14 cellular contexts compared by ENCODE assay signal in genomic region chr18:79934311-79935097, GRCh38. TPM values are rescaled to one million over a fixed set of nuclear protein-coding genes. Genes with fewer than 3 reads are reported as not detected.
DNase-seq lines count a peak whose midpoint lies in the region; ATAC-seq and TF ChIP-seq lines count a peak whose summit lies in the region.
"Had no signal": no experiment of that assay in that cellular context is flagged by ENCODE, and none has a peak within 500 bp of the region (broad histone marks: within the 10 kb centered on the region; RNA-seq: fewer than 3 reads in every experiment).

No MANE protein-coding gene starts in this region.

- H3K36me3 ChIP-seq in WERI-Rb-1: peaks cover 50% of the 10 kb centered on the region
- peaks cover 2% of the 10 kb centered on the region for H3K36me3 ChIP-seq in hepatocyte (replicated peaks; ENCODE audit: insufficient read depth, low read depth)
- H3K36me3 ChIP-seq in suprapubic skin: peaks cover 63% of the 10 kb centered on the region

- 57% methylated on average over 8 of the region's 8 CpGs for WGBS in hepatocyte (ENCODE audit: low lambda C conversion rate, missing lambda C conversion rate)
- WGBS in suprapubic skin: 78% methylated on average over 8 of the region's 8 CpGs

- no peak overlapping the region for H3K27ac Mint-ChIP-seq in activated T-cell treated with anti-CD3 and anti-CD28 coated beads, Interleukin-2, amount 50 U/mL, for 72 hours
- H3K27ac Mint-ChIP-seq: activated T-cell treated with anti-CD3 and anti-CD28 coated beads, Interleukin-2, amount 50 U/mL, for 24 hours had no signal

- no peak for TF ChIP-seq EP300 in suprapubic skin (IDR thresholded peaks at IDR 0.05)

- TF ChIP-seq POLR2A in suprapubic skin (IDR thresholded peaks at IDR 0.05): no peak

- H3K9me3 Mint-ChIP-seq in activated T-cell treated with anti-CD3 and anti-CD28 coated beads, Interleukin-2, amount 50 U/mL, for 72 hours: peaks cover 21 to 29% of the 10 kb centered on the region in 2 donors

- peaks cover 73% of the 10 kb centered on the region for H3K79me2 ChIP-seq in hepatocyte

- no peaks in the 10 kb centered on the region for H3K9me2 ChIP-seq in hepatocyte (replicated peaks; ENCODE audit: insufficient read depth)

- H3K4me2 ChIP-seq in hepatocyte: peak overlapping the region; percentile 67

- peaks cover 15% of the 10 kb centered on the region for H3K9me3 ChIP-seq in WERI-Rb-1 (ENCODE audit: severe bottlenecking)
- H3K9me3 ChIP-seq in hepatocyte (ENCODE audit: low read depth): peaks cover 31% of the 10 kb centered on the region
- peaks cover 29% of the 10 kb centered on the region for H3K9me3 ChIP-seq in suprapubic skin

- H4K20me1 ChIP-seq in hepatocyte (ENCODE audit: insufficient read depth, poor library complexity, severe bottlenecking): no peaks in the 10 kb centered on the region

- peaks cover 14% of the 10 kb centered on the region for H3K4me1 ChIP-seq in hepatocyte (ENCODE audit: insufficient read depth)
- peaks cover 17% of the 10 kb centered on the region for H3K4me1 ChIP-seq in suprapubic skin
- H3K4me1 ChIP-seq: foreskin keratinocyte had no signal

- H3K4me3 Mint-ChIP-seq in activated T-cell treated with anti-CD3 and anti-CD28 coated beads, Interleukin-2, amount 50 U/mL, for 72 hours: no peak overlapping the region
- H3K4me3 Mint-ChIP-seq: activated T-cell treated with anti-CD3 and anti-CD28 coated beads, Interleukin-2, amount 50 U/mL, for 24 hours; central memory CD8-positive, alpha-beta T cell had no signal

- no peak for ATAC-seq in activated T-cell treated with anti-CD3 and anti-CD28 coated beads, Interleukin-2, amount 50 U/mL, for 72 hours (replicated peaks in 1 of 2)
- ATAC-seq in HG03039 (IDR thresholded peaks at IDR 0.05; ENCODE audit: unreplicated experiment): no peak
- ATAC-seq: foreskin keratinocyte had no signal

- no peak overlapping the region for H2AFZ ChIP-seq in hepatocyte

- H3K27me3 ChIP-seq in WERI-Rb-1 (ENCODE audit: insufficient read depth, low read depth, severe bottlenecking): no peaks in the 10 kb centered on the region
- no peaks in the 10 kb centered on the region for H3K27me3 ChIP-seq in hepatocyte
- no peaks in the 10 kb centered on the region for H3K27me3 ChIP-seq in suprapubic skin
- H3K27me3 ChIP-seq: foreskin keratinocyte had no signal

- H3K4me1 Mint-ChIP-seq in activated T-cell treated with anti-CD3 and anti-CD28 coated beads, Interleukin-2, amount 50 U/mL, for 72 hours (ENCODE audit: low read depth): no peaks in the 10 kb centered on the region

- DNase-seq in Kasumi-1 (lab: John Stamatoyannopoulos, UW) (peak; percentile 62 to 70), WERI-Rb-1 (peak; percentile 81), hepatocyte (ENCODE audit: low spot score) (peak; percentile 64), suprapubic skin (ENCODE audit: low spot score in 2 of 2) (peak; percentile 34 to 47), DMS79 treated with DMSO at 0.1 percent for 48 hours (lab: John Stamatoyannopoulos, UW) (no peak)
- DNase-seq in activated T-cell treated with anti-CD3 and anti-CD28 coated beads, Interleukin-2, amount 50 U/mL, for 72 hours: no peak
- DNase-seq: DMS153; foreskin keratinocyte; NK-92 treated with Interleukin-12 subunit alpha and Interleukin-12 subunit beta, amount 100 ng/mL, for 24 hours; stimulated activated CD8-positive, alpha-beta memory T cell treated with anti-CD3 and anti-CD28 coated beads, Interleukin-4, amount 100 ng/mL, for 48 hours had no signal

- H3K27ac ChIP-seq in WERI-Rb-1 (peak overlapping the region; percentile 12; the same call in 1 of the 2 replicates), hepatocyte (peak overlapping the region; percentile 47), suprapubic skin (no peak overlapping the region)
- H3K27ac ChIP-seq: foreskin keratinocyte had no signal

- H3K4me3 ChIP-seq in WERI-Rb-1 (ENCODE audit: low read depth, low read length): no peak overlapping the region
- no peak overlapping the region for H3K4me3 ChIP-seq in hepatocyte
- no peak overlapping the region for H3K4me3 ChIP-seq in suprapubic skin
- H3K4me3 ChIP-seq: skin epidermis had no signal

- peaks cover 49 to 78% of the 10 kb centered on the region in 2 donors for H3K36me3 Mint-ChIP-seq in activated T-cell treated with anti-CD3 and anti-CD28 coated beads, Interleukin-2, amount 50 U/mL, for 72 hours (ENCODE audit: insufficient read depth in 2 of 2)

- TF ChIP-seq CTCF in WERI-Rb-1 (IDR thresholded peaks at IDR 0.05; ENCODE audit: low read depth, low read length): peak; percentile 62
- peak; percentile 23 for TF ChIP-seq CTCF in hepatocyte (IDR thresholded peaks at IDR 0.05; ENCODE audit: poor library complexity)
- no peak for TF ChIP-seq CTCF in suprapubic skin (IDR thresholded peaks at IDR 0.05)

- no peaks in the 10 kb centered on the region for H3K27me3 Mint-ChIP-seq in activated T-cell treated with anti-CD3 and anti-CD28 coated beads, Interleukin-2, amount 50 U/mL, for 72 hours (ENCODE audit: low read depth)
- H3K27me3 Mint-ChIP-seq: activated T-cell treated with anti-CD3 and anti-CD28 coated beads, Interleukin-2, amount 50 U/mL, for 24 hours; central memory CD8-positive, alpha-beta T cell had no signal

RNA-seq across cellular contexts. Expression of gene SLC66A2, which starts 16.9 kb away (rescaled TPM):
- total RNA-seq in hepatocyte: 23.4 and 31.1 TPM in 2 replicates
- polyA plus RNA-seq in hepatocyte: 36.5 and 36.9 TPM in 2 replicates
- 10 to 100 TPM; 53.4 to 84.7 (median 79.3) TPM for total RNA-seq in suprapubic skin
- total RNA-seq in activated T-cell treated with anti-CD3 and anti-CD28 coated beads, Interleukin-2, amount 50 U/mL, for 72 hours: 10 to 100 TPM; 35.1 to 40.1 TPM

RNA-seq across cellular contexts. Expression of gene HSBP1L1, which starts 29.9 kb away (rescaled TPM):
- total RNA-seq in hepatocyte (55.2 and 58.7 TPM in 2 replicates), suprapubic skin (10 to 100 TPM; 25.0 to 45.7 (median 41.5) TPM)
- 81.9 and 82.0 TPM in 2 replicates for polyA plus RNA-seq in hepatocyte
- total RNA-seq in activated T-cell treated with anti-CD3 and anti-CD28 coated beads, Interleukin-2, amount 50 U/mL, for 72 hours: 10 to 100 TPM; 11.2 to 11.8 TPM

RNA-seq across cellular contexts. Expression of gene TXNL4A, which starts 53.9 kb away (rescaled TPM):
- total RNA-seq in hepatocyte (54.2 and 71.9 TPM in 2 replicates), suprapubic skin (10 to 100 TPM; 20.6 to 35.0 (median 24.6) TPM)
- 227 and 254 TPM in 2 replicates for polyA plus RNA-seq in hepatocyte
- total RNA-seq in activated T-cell treated with anti-CD3 and anti-CD28 coated beads, Interleukin-2, amount 50 U/mL, for 72 hours: 100 to 1,000 TPM in 1 of 2 donors, 10 to 100 TPM in 1; 92.9 to 105 TPM

Comparison
In these comparisons a context has a peak if more than half of its experiments do, and no peak if none do; other contexts are left out.
1. DNase-seq: peak in Kasumi-1 (2 of 2), WERI-Rb-1 (single experiment), hepatocyte (single experiment) and suprapubic skin (2 of 2); none in DMS79 treated with DMSO at 0.1 percent for 48 hours (single experiment) and activated T-cell treated with anti-CD3 and anti-CD28 coated beads, Interleukin-2, amount 50 U/mL, for 72 hours (0 of 2).
2. CTCF ChIP-seq: peak in WERI-Rb-1 (single experiment) and hepatocyte (single experiment); none in suprapubic skin (0 of 2).